ENCODE assay signal across 24 cellular contexts in genomic region chr6:142489722-142490610, GRCh38.
A peak's percentile ranks its signal among the peaks of the same experiment; 100 is the strongest.
DNase-seq lines count a peak whose midpoint lies in the region; ATAC-seq, FAIRE-seq and TF ChIP-seq lines count a peak whose summit lies in the region.
"Had no signal": no experiment of that assay in that cellular context is flagged by ENCODE, and none has a peak within 500 bp of the region (broad histone marks: within the 10 kb centered on the region; RNA-seq: fewer than 3 reads in every experiment).

No MANE protein-coding gene starts in this region.

- H3K9me3 Mint-ChIP-seq in CD8-positive, alpha-beta T cell, result no peaks in the 10 kb centered on the region
- H3K9me3 Mint-ChIP-seq: activated CD4-positive, alpha-beta memory T cell treated with anti-CD3 and anti-CD28 coated beads, Interleukin-2, amount 10 ng/mL, durations not matched to agents 7 days and 5 days; activated T-helper 2 cell treated with anti-CD3 and anti-CD28 coated beads, Interferon-gamma antibody, Interleukin-2, Interleukin-4, amounts not matched to agents 10 μg/mL and 5 μg/mL and 100 μg/mL, durations not matched to agents 14 hours and 24 hours and 36 hours had no signal

- no peaks in the 10 kb centered on the region for H4K20me1 ChIP-seq in K562 (replicated peaks; ENCODE audit: control insufficient read depth, insufficient read depth, low read length)

- no peak for TF ChIP-seq EP300 in K562 (IDR thresholded peaks at IDR 0.05; ENCODE audit: low read length)

- no peak overlapping the region for H2AFZ ChIP-seq in K562 (ENCODE audit: low read depth, low read length)
- H2AFZ ChIP-seq: parathyroid adenoma had no signal

- no peaks in the 10 kb centered on the region for H3K9me1 ChIP-seq in K562 (ENCODE audit: control insufficient read depth, insufficient read depth, low read length)

- WGBS in K562 (ENCODE audit: insufficient coverage, low coverage, missing lambda C conversion rate), result 0% methylated on average over 1 of the region's 1 CpG
- 76 to 80% methylated on average over 1 of the region's 1 CpG for WGBS in esophagus squamous epithelium, 2 donors

- no peaks in the 10 kb centered on the region for H3K36me3 ChIP-seq in CD8-positive, alpha-beta T cell (ENCODE audit: insufficient read depth, low read length)
- H3K36me3 ChIP-seq in HEK293 (ENCODE audit: control insufficient read depth in 2 of 2, insufficient read depth in 1 of 2, low read length in 2 of 2) (no peaks in the 10 kb centered on the region), K562 (ENCODE audit: control insufficient read depth, insufficient read depth, low read length) (no peaks in the 10 kb centered on the region), esophagus squamous epithelium (no peaks in the 10 kb centered on the region)
- H3K36me3 ChIP-seq: heart left ventricle, right atrium auricular region, transverse colon had no signal

- intact Hi-C loops in CD8-positive, alpha-beta T cell (cut with DNase I, micrococcal nuclease), result no loop called here
- intact Hi-C loops in K562 (cut with micrococcal nuclease), result no loop called here
- intact Hi-C loops in esophagus squamous epithelium (cut with DNase I), result no loop called here

- no peaks in the 10 kb centered on the region for H3K36me3 Mint-ChIP-seq in CD8-positive, alpha-beta T cell

- no peak overlapping the region for H3K9ac ChIP-seq in K562 (ENCODE audit: insufficient read depth in 1 of 2, low read depth in 2 of 2, low read length in 2 of 2)
- H3K9ac ChIP-seq: KMS-11, parathyroid adenoma, SK-N-SH had no signal

- DNase-seq in CD8-positive, alpha-beta T cell, result no peak
- DNase-seq in K562 (ENCODE audit: extremely low read depth in 1 of 4, low spot score in 3 of 4), result no peak
- peak; percentile 33 for DNase-seq in myocyte (ENCODE audit: low read depth)
- DNase-seq in esophagus squamous epithelium (lab: John Stamatoyannopoulos, UW), result no peak
- DNase-seq: activated CD4-positive, alpha-beta memory T cell treated with anti-CD3 and anti-CD28 coated beads, Interleukin-2, amount 10 ng/mL, durations not matched to agents 7 days and 5 days; activated CD4-positive, alpha-beta T cell treated with anti-CD3 and anti-CD28 coated beads for 1 hour; aorta; HCEC 1CT; heart left ventricle; NCI-H446 treated with DMSO at 0.1 percent for 48 hours; SK-N-SH; stimulated activated CD4-positive, alpha-beta T cell treated with anti-CD3 and anti-CD28 coated beads, Interleukin-2, amount 100 ng/mL, for 48 hours; T-helper 17 cell; transverse colon had no signal

- no peak overlapping the region for H3K27ac ChIP-seq in CD8-positive, alpha-beta T cell (ENCODE audit: low read depth, low read length)
- H3K27ac ChIP-seq in HEK293 (ENCODE audit: extremely low read depth, low read depth, low read length) (no peak overlapping the region), K562 (ENCODE audit: extremely low read depth, low read depth, low read length) (no peak overlapping the region), esophagus squamous epithelium (no peak overlapping the region)
- H3K27ac ChIP-seq: heart left ventricle, KMS-11, parathyroid adenoma, right atrium auricular region, transverse colon had no signal

- H3K4me1 ChIP-seq in CD8-positive, alpha-beta T cell (ENCODE audit: insufficient read depth, low read length), result no peaks in the 10 kb centered on the region
- no peaks in the 10 kb centered on the region for H3K4me1 ChIP-seq in HEK293 (ENCODE audit: control insufficient read depth, insufficient read depth, low read length)
- H3K4me1 ChIP-seq in K562 (replicated peaks in 1 of 2; ENCODE audit: control insufficient read depth in 2 of 2, insufficient read depth in 2 of 2, low read length in 2 of 2), result no peaks in the 10 kb centered on the region
- H3K4me1 ChIP-seq in esophagus squamous epithelium, result no peaks in the 10 kb centered on the region
- H3K4me1 ChIP-seq: heart left ventricle, parathyroid adenoma, right atrium auricular region, transverse colon had no signal

- BruUV-seq in K562 (replicated peaks; lab: Mats Ljungman, UMichigan), result no TSS peak

- H3K27me3 ChIP-seq in CD8-positive, alpha-beta T cell (ENCODE audit: insufficient read depth, low read length), result no peaks in the 10 kb centered on the region
- H3K27me3 ChIP-seq in K562 (ENCODE audit: control insufficient read depth in 2 of 2, insufficient read depth in 2 of 2, low read length in 2 of 2) (no peaks in the 10 kb centered on the region), esophagus squamous epithelium (no peaks in the 10 kb centered on the region)
- H3K27me3 ChIP-seq: right atrium auricular region, transverse colon had no signal

- in situ Hi-C loops in K562 (cut with MboI), result no loop called here

- no peak for TF ChIP-seq RAD21 in K562 (CRISPR knock-in tag; conservative IDR thresholded peaks at IDR 0.05 in 1 of 2, IDR thresholded peaks at IDR 0.05 in 1 of 2)

- H3K4me1 Mint-ChIP-seq in CD8-positive, alpha-beta T cell (ENCODE audit: low read depth), result no peaks in the 10 kb centered on the region
- H3K4me1 Mint-ChIP-seq: activated CD4-positive, alpha-beta memory T cell treated with anti-CD3 and anti-CD28 coated beads, Interleukin-2, amount 10 ng/mL, durations not matched to agents 7 days and 5 days had no signal

- no peak overlapping the region for H3K4me3 ChIP-seq in CD8-positive, alpha-beta T cell (ENCODE audit: low read depth, low read length)
- H3K4me3 ChIP-seq in HEK293 (ENCODE audit: low read depth, low read length) (no peak overlapping the region), K562 (no peak overlapping the region), esophagus squamous epithelium (no peak overlapping the region)
- H3K4me3 ChIP-seq: heart left ventricle, lung, right atrium auricular region, transverse colon had no signal

- no peak overlapping the region for H3K27ac Mint-ChIP-seq in CD8-positive, alpha-beta T cell
- H3K27ac Mint-ChIP-seq: activated CD4-positive, alpha-beta memory T cell treated with anti-CD3 and anti-CD28 coated beads, Interleukin-2, amount 10 ng/mL, durations not matched to agents 7 days and 5 days; activated naive CD8-positive, alpha-beta T cell; activated T-helper 2 cell treated with anti-CD3 and anti-CD28 coated beads, Interferon-gamma antibody, Interleukin-2, Interleukin-4, amounts not matched to agents 10 μg/mL and 5 μg/mL and 100 μg/mL, durations not matched to agents 14 hours and 24 hours and 36 hours; T-helper 17 cell had no signal

- TF ChIP-seq POLR2A in K562 (conservative IDR thresholded peaks at IDR 0.05), result no peak
- no peak for TF ChIP-seq POLR2A in esophagus squamous epithelium (IDR thresholded peaks at IDR 0.05)

- no peak overlapping the region for H3K4me2 ChIP-seq in K562 (ENCODE audit: insufficient read depth, low read length)
- H3K4me2 ChIP-seq: KMS-11, SK-N-SH had no signal

- POLR2A ChIA-PET in CD8-positive, alpha-beta T cell (lab: Charles Lee), result no interaction called here
- POLR2A ChIA-PET in HEK293 (lab: Yijun Ruan, JAX), result no interaction called here
- POLR2A ChIA-PET in K562 (lab: Yijun Ruan, JAX), result no interaction called here

- H3K4me3 Mint-ChIP-seq in CD8-positive, alpha-beta T cell, result no peak overlapping the region
- H3K4me3 Mint-ChIP-seq: activated CD4-positive, alpha-beta memory T cell treated with anti-CD3 and anti-CD28 coated beads, Interleukin-2, amount 10 ng/mL, durations not matched to agents 7 days and 5 days; activated naive CD8-positive, alpha-beta T cell; T-helper 17 cell had no signal

- TF ChIP-seq CTCF in CD8-positive, alpha-beta T cell (IDR thresholded peaks at IDR 0.05), result peak; percentile 12
- TF ChIP-seq CTCF in HEK293 (tag by site-specific recombination; IDR thresholded peaks at IDR 0.05) (no peak), K562 (IDR thresholded peaks at IDR 0.05 in 2 of 3, conservative IDR thresholded peaks at IDR 0.05 in 1 of 3; ENCODE audit: insufficient read depth in 2 of 3, low read depth in 1 of 3, low read length in 3 of 3) (no peak), esophagus squamous epithelium (IDR thresholded peaks at IDR 0.05) (no peak)

- no peak for FAIRE-seq in K562 (lab: Jason Lieb, UNC)
- FAIRE-seq: D721Med had no signal

- no peak for ATAC-seq in CD8-positive, alpha-beta T cell
- ATAC-seq in K562 (no peak), GM18909 (IDR thresholded peaks at IDR 0.05; ENCODE audit: poor library complexity, unreplicated experiment) (no peak), GM21447 (IDR thresholded peaks at IDR 0.05; ENCODE audit: unreplicated experiment) (no peak)
- ATAC-seq: heart left ventricle, T-helper 17 cell had no signal

- H3K27me3 Mint-ChIP-seq in CD8-positive, alpha-beta T cell (ENCODE audit: low read depth), result no peaks in the 10 kb centered on the region
- H3K27me3 Mint-ChIP-seq: activated CD4-positive, alpha-beta memory T cell treated with anti-CD3 and anti-CD28 coated beads, Interleukin-2, amount 10 ng/mL, durations not matched to agents 7 days and 5 days had no signal

- CTCF ChIA-PET in CD8-positive, alpha-beta T cell (lab: Charles Lee), result no interaction called here
- CTCF ChIA-PET in HEK293 (lab: Yijun Ruan, JAX), result interaction anchor here (0.7 kb wide), 1 partner anchor 15 kb away, joined by 5 read pairs; no protein-coding TSS in a partner anchor
- CTCF ChIA-PET in K562 (lab: Yijun Ruan, JAX; ENCODE audit: low intra/inter-chr PET ratio), result no interaction called here

- no peaks in the 10 kb centered on the region for H3K79me2 ChIP-seq in K562 (ENCODE audit: control insufficient read depth, insufficient read depth, low read length)
- H3K79me2 ChIP-seq: parathyroid adenoma had no signal

- no peaks in the 10 kb centered on the region for H3K9me3 ChIP-seq in CD8-positive, alpha-beta T cell (ENCODE audit: low read length)
- H3K9me3 ChIP-seq in HEK293 (ENCODE audit: control insufficient read depth, insufficient read depth, low read depth, low read length) (no peaks in the 10 kb centered on the region), K562 (replicated peaks; ENCODE audit: control insufficient read depth, insufficient read depth, low read depth, low read length) (no peaks in the 10 kb centered on the region), esophagus squamous epithelium (no peaks in the 10 kb centered on the region)
- H3K9me3 ChIP-seq: right atrium auricular region, SK-N-SH, transverse colon had no signal

TF ChIP-seq in K562, 482 proteins besides CTCF, POLR2A, EP300 and RAD21:
- TF ChIP-seq ZNF512 (tag; IDR thresholded peaks at IDR 0.05) (peak; percentile 90), SMAD2 (IDR thresholded peaks at IDR 0.05; ENCODE audit: low read depth, low read length) (no peak)
